In genomic region chr14:22978873-22979671, GRCh38 we compare ENCODE assay signal across 1 cellular context.
A peak's percentile ranks its signal among the peaks of the same experiment; 100 is the strongest.
TF ChIP-seq lines count a peak whose summit lies in the region.

No MANE protein-coding gene starts in this region.

TF ChIP-seq in HepG2, 621 proteins besides CTCF, POLR2A, EP300 and RAD21 (continued from another document and continues in another):
- TF ChIP-seq TSC22D2 (CRISPR knock-in tag; IDR thresholded peaks at IDR 0.05; ENCODE audit: borderline replicate concordance) (peak; percentile 82; the same call in 1 of the 2 replicates), ELF1 (CRISPR knock-in tag; IDR thresholded peaks at IDR 0.05) (peak; percentile 41; the same call in 1 of the 2 replicates), ZNF280B (CRISPR knock-in tag; IDR thresholded peaks at IDR 0.05; ENCODE audit: borderline replicate concordance) (no peak), DDIT3 (CRISPR knock-in tag; IDR thresholded peaks at IDR 0.05) (no peak), MATR3 (CRISPR knock-in tag; IDR thresholded peaks at IDR 0.05) (peak; percentile 95; the same call in 1 of the 2 replicates), DR1 (CRISPR knock-in tag; IDR thresholded peaks at IDR 0.05) (no peak), ZNF17 (CRISPR knock-in tag; IDR thresholded peaks at IDR 0.05) (no peak), FOXP4 (CRISPR knock-in tag; IDR thresholded peaks at IDR 0.05) (no peak), GTF2F1 (IDR thresholded peaks at IDR 0.05; ENCODE audit: low read length) (no peak), SETDB1 (CRISPR knock-in tag; IDR thresholded peaks at IDR 0.05; ENCODE audit: borderline replicate concordance) (no peak), ZNF235 (CRISPR knock-in tag; IDR thresholded peaks at IDR 0.05; ENCODE audit: borderline replicate concordance) (no peak), ZNF615 (CRISPR knock-in tag; IDR thresholded peaks at IDR 0.05; ENCODE audit: borderline replicate concordance) (no peak), ZNF562 (CRISPR knock-in tag; IDR thresholded peaks at IDR 0.05; ENCODE audit: borderline replicate concordance) (no peak), PAF1 (CRISPR knock-in tag; IDR thresholded peaks at IDR 0.05) (0 out of 2 replicates have a peak, but pooled peaks have one; percentile 5), ZSCAN12 (CRISPR knock-in tag; IDR thresholded peaks at IDR 0.05) (no peak), NR2F6 (IDR thresholded peaks at IDR 0.05) (no peak), NR2F6 (CRISPR knock-in tag; IDR thresholded peaks at IDR 0.05) (0 out of 2 replicates have a peak, but pooled peaks have one; percentile 12), ZNF30 (CRISPR knock-in tag; IDR thresholded peaks at IDR 0.05) (no peak), TAF1 (CRISPR knock-in tag; IDR thresholded peaks at IDR 0.05) (peak; percentile 55; the same call in 1 of the 2 replicates), SP140L (CRISPR knock-in tag; IDR thresholded peaks at IDR 0.05; ENCODE audit: borderline replicate concordance) (no peak), ZBTB46 (CRISPR knock-in tag; IDR thresholded peaks at IDR 0.05; ENCODE audit: borderline replicate concordance) (peak; percentile 63; the same call in 1 of the 2 replicates), ZNF225 (CRISPR knock-in tag; IDR thresholded peaks at IDR 0.05) (peak; percentile 81; the same call in 1 of the 2 replicates), IKZF4 (CRISPR knock-in tag; IDR thresholded peaks at IDR 0.05; ENCODE audit: borderline replicate concordance, low read depth, not compliant biosample characterization) (no peak), ZNF761 (CRISPR knock-in tag; conservative IDR thresholded peaks at IDR 0.05) (0 out of 2 replicates have a peak, but pooled peaks have one; percentile 14), ZHX2 (IDR thresholded peaks at IDR 0.05; ENCODE audit: low read depth) (no peak), ZHX2 (CRISPR knock-in tag; IDR thresholded peaks at IDR 0.05; ENCODE audit: borderline replicate concordance) (no peak), NR0B2 (CRISPR knock-in tag; IDR thresholded peaks at IDR 0.05) (no peak), GTF3A (CRISPR knock-in tag; conservative IDR thresholded peaks at IDR 0.05) (no peak), CENPBD1 (CRISPR knock-in tag; IDR thresholded peaks at IDR 0.05; ENCODE audit: borderline replicate concordance, low read depth) (no peak), BCL6 (CRISPR knock-in tag; IDR thresholded peaks at IDR 0.05) (peak; percentile 18; the same call in 1 of the 2 replicates), ZSCAN9 (CRISPR knock-in tag; IDR thresholded peaks at IDR 0.05; ENCODE audit: borderline replicate concordance) (peak; percentile 53; the same call in 1 of the 2 replicates), KLF11 (CRISPR knock-in tag; IDR thresholded peaks at IDR 0.05) (no peak), ZNF318 (CRISPR knock-in tag; IDR thresholded peaks at IDR 0.05) (no peak), ZNF547 (CRISPR knock-in tag; IDR thresholded peaks at IDR 0.05) (no peak), ESRRA (CRISPR knock-in tag; IDR thresholded peaks at IDR 0.05; ENCODE audit: low read depth) (no peak), ZFAT (CRISPR knock-in tag; conservative IDR thresholded peaks at IDR 0.05) (no peak), RFX5 (IDR thresholded peaks at IDR 0.05; ENCODE audit: low read depth, low read length) (no peak), HNRNPLL (IDR thresholded peaks at IDR 0.05; ENCODE audit: low read depth, low read length, poor library complexity, severe bottlenecking) (peak; percentile 30), HNRNPL (IDR thresholded peaks at IDR 0.05; ENCODE audit: low read depth, low read length) (peak; percentile 90; the same call in 1 of the 2 replicates)
